Comparison of ENCODE assay signal across 14 cellular contexts in the genomic region with DNA sequence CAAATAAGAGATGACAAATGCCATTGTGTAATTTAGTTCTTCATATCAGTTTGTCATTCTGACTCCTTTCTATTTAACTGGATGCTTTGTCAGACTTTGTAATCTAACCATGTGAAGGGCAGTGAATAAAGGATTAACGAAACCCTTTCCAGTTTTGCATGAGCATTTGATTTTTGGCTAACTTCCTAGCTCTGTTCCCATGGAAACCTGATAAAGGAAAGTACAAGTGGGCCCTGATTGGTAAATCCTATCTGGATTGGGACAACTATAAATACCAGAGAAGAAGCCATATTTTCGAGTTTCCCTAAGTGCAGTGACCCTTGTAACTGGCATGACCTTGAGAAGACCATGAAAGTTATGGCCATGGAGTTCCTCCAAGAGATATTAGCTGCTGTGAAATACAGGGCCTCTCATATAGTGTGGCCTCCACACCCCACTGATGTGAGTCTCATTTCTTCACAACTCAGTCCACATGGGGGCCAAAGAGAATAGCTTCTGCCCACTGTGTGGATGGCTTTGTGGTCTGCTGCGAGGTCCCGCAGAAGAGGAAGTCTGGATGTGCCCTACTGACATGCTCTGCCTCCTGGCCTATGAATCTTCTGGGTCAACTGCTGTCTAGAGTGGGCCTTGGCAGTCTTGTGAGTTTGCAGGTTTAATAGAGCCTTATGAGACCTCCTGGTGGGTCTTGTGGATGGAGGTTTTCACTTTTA.
DNase-seq lines count a peak whose midpoint lies in the region; ATAC-seq and TF ChIP-seq lines count a peak whose summit lies in the region.
"Had no signal": no experiment of that assay in that cellular context is flagged by ENCODE, and none has a peak within 500 bp of the region (broad histone marks: within the 10 kb centered on the region; RNA-seq: fewer than 3 reads in every experiment).

No MANE protein-coding gene starts in this region.

- no peaks in the 10 kb centered on the region for H3K27me3 ChIP-seq in ACC112 (ENCODE audit: insufficient read depth, low read length)

- DNase-seq in NOMO-1 treated with dmso at 0.1 percent for 144 hours (lab: John Stamatoyannopoulos, UW; ENCODE audit: unreplicated experiment) (peak; percentile 67), epithelial cell of esophagus (ENCODE audit: low read depth) (peak; percentile 58), midbrain (lab: John Stamatoyannopoulos, UW) (peak; percentile 17), head of caudate nucleus (no peak)
- DNase-seq in activated CD8-positive, alpha-beta memory T cell treated with anti-CD3 and anti-CD28 coated beads, Interleukin-2, amount 50 U/mL, for 4 hours, result no peak
- DNase-seq in stimulated activated naive CD4-positive, alpha-beta T cell treated with Interleukin-2 at 50 U/mL for 16 hours (lab: John Stamatoyannopoulos, UW), result no peak
- DNase-seq: activated CD4-positive, alpha-beta memory T cell treated with anti-CD3 and anti-CD28 coated beads, Interleukin-2, amount 10 ng/mL, durations not matched to agents 7 days and 5 days; activated naive CD8-positive, alpha-beta T cell treated with anti-CD3 and anti-CD28 coated beads for 36 hours; effector memory CD4-positive, alpha-beta T cell; NCI-H748 treated with DMSO at 0.1 percent for 48 hours; T-helper 17 cell had no signal

- no peaks in the 10 kb centered on the region for H3K36me3 ChIP-seq in ACC112 (ENCODE audit: insufficient read depth, low read length)

- TF ChIP-seq CTCF in epithelial cell of esophagus (IDR thresholded peaks at IDR 0.05; ENCODE audit: insufficient read depth, low read depth, low read length, missing control alignments), result no peak

- no peaks in the 10 kb centered on the region for H3K79me2 ChIP-seq in ACC112 (ENCODE audit: control insufficient read depth, insufficient read depth, low read length, unreplicated experiment)

- peaks cover 34% of the 10 kb centered on the region for H3K4me1 ChIP-seq in ACC112 (ENCODE audit: control insufficient read depth, insufficient read depth, low read length, unreplicated experiment)

- no peak overlapping the region for H2AFZ ChIP-seq in ACC112 (ENCODE audit: low read length, unreplicated experiment)

- H3K4me3 ChIP-seq in ACC112 (ENCODE audit: low read depth, low read length), result no peak overlapping the region
- H3K4me3 ChIP-seq in epithelial cell of esophagus (ENCODE audit: low read length), result no peak overlapping the region

- intact Hi-C loops in head of caudate nucleus (cut with DNase I), result no loop called here

- H3K27ac ChIP-seq in ACC112 (ENCODE audit: low read depth, low read length), result peak overlapping the region; percentile 56

- ATAC-seq in HG02763 (IDR thresholded peaks at IDR 0.05; ENCODE audit: unreplicated experiment), result no peak
- ATAC-seq: stimulated activated effector memory CD8-positive, alpha-beta T cell treated with anti-CD3 and anti-CD28 coated beads, Interleukin-12 subunit alpha, Interleukin-12 subunit beta, amount 100 ng/mL, for 72 hours; T-helper 17 cell had no signal

Comparison
In these comparisons a context has a peak if more than half of its experiments do, and no peak if none do; other contexts are left out.
1. DNase-seq: peak in NOMO-1 treated with dmso at 0.1 percent for 144 hours (single experiment), epithelial cell of esophagus (single experiment) and midbrain (single experiment); none in activated CD8-positive, alpha-beta memory T cell treated with anti-CD3 and anti-CD28 coated beads, Interleukin-2, amount 50 U/mL, for 4 hours (single experiment), head of caudate nucleus (0 of 42) and stimulated activated naive CD4-positive, alpha-beta T cell treated with Interleukin-2 at 50 U/mL for 16 hours (single experiment).